Comparison of ENCODE assay signal across 31 cellular contexts in genomic region chr2:74183878-74184277, GRCh38. TPM values are rescaled to one million over a fixed set of nuclear protein-coding genes. Genes with fewer than 3 reads are reported as not detected.
A peak's percentile ranks its signal among the peaks of the same experiment; 100 is the strongest.
DNase-seq lines count a peak whose midpoint lies in the region; ATAC-seq and TF ChIP-seq lines count a peak whose summit lies in the region.
"Had no signal": no experiment of that assay in that cellular context is flagged by ENCODE, and none has a peak within 500 bp of the region (broad histone marks: within the 10 kb centered on the region; RNA-seq: fewer than 3 reads in every experiment).

No MANE protein-coding gene starts in this region.

- no peak overlapping the region for H3K9ac ChIP-seq in parathyroid adenoma

- H3K4me3 ChIP-seq in GM23338 (no peak overlapping the region), parathyroid adenoma (ENCODE audit: low read depth, low read length) (no peak overlapping the region)
- H3K4me3 ChIP-seq: ascending aorta, cardiac muscle cell, colonic mucosa, heart right ventricle, SK-N-MC, testis had no signal

- no peak for TF ChIP-seq CTCF in GM23338 (conservative IDR thresholded peaks at IDR 0.05; ENCODE audit: low read depth in 2 of 2)
- TF ChIP-seq CTCF in parathyroid adenoma (IDR thresholded peaks at IDR 0.05), result no peak

- H3K36me3 ChIP-seq in GM23338 (ENCODE audit: insufficient read depth), result no peaks in the 10 kb centered on the region
- no peaks in the 10 kb centered on the region for H3K36me3 ChIP-seq in parathyroid adenoma (ENCODE audit: control insufficient read depth, insufficient read depth, low read length)
- H3K36me3 ChIP-seq: ascending aorta, cardiac muscle cell, colonic mucosa, heart right ventricle had no signal

- no peaks in the 10 kb centered on the region for H3K9me2 ChIP-seq in GM23338 (ENCODE audit: insufficient read depth)

- peaks cover 24% of the 10 kb centered on the region for H3K4me1 Mint-ChIP-seq in T-helper 2 cell treated with Interferon-gamma antibody and Interleukin-4, amounts not matched to agents 5 μg/mL and 100 μg/mL, for 36 hours (ENCODE audit: low read depth)
- H3K4me1 Mint-ChIP-seq in GM23338, result peaks cover 17% of the 10 kb centered on the region
- peaks cover 32% of the 10 kb centered on the region for H3K4me1 Mint-ChIP-seq in activated naive CD8-positive, alpha-beta T cell treated with anti-CD3 and anti-CD28 coated beads, Interleukin-2, amount 50 U/mL, for 24 hours

- peaks cover 5% of the 10 kb centered on the region; the same call in 1 of the 2 replicates for H3F3A ChIP-seq in GM23338 (replicated peaks; ENCODE audit: low read depth)

- H3K9me3 Mint-ChIP-seq in T-helper 2 cell treated with Interferon-gamma antibody and Interleukin-4, amounts not matched to agents 5 μg/mL and 100 μg/mL, for 36 hours, result no peaks in the 10 kb centered on the region
- H3K9me3 Mint-ChIP-seq in GM23338, result no peaks in the 10 kb centered on the region
- H3K9me3 Mint-ChIP-seq in activated naive CD8-positive, alpha-beta T cell treated with anti-CD3 and anti-CD28 coated beads, Interleukin-2, amount 50 U/mL, for 24 hours, result no peaks in the 10 kb centered on the region
- H3K9me3 Mint-ChIP-seq: activated naive CD4-positive, alpha-beta T cell treated with anti-CD3 and anti-CD28 coated beads, Interleukin-2, amount 50 U/mL, for 24 hours had no signal

- H3K27ac Mint-ChIP-seq in T-helper 2 cell treated with Interferon-gamma antibody and Interleukin-4, amounts not matched to agents 5 μg/mL and 100 μg/mL, for 36 hours, result peak overlapping the region; percentile 49
- H3K27ac Mint-ChIP-seq in GM23338, result no peak overlapping the region
- peak overlapping the region; percentile 8 for H3K27ac Mint-ChIP-seq in activated naive CD8-positive, alpha-beta T cell treated with anti-CD3 and anti-CD28 coated beads, Interleukin-2, amount 50 U/mL, for 24 hours
- H3K27ac Mint-ChIP-seq: activated CD4-positive, alpha-beta T cell treated with anti-CD3 and anti-CD28 coated beads, Interleukin-2, amount 10 ng/mL, durations not matched to agents 7 days and 5 days; activated naive CD4-positive, alpha-beta T cell treated with anti-CD3 and anti-CD28 coated beads, Interleukin-2, amount 50 U/mL, for 24 hours; CD4-positive, alpha-beta memory T cell; progenitor cell of endocrine pancreas had no signal

- H3K27me3 ChIP-seq in GM23338 (ENCODE audit: insufficient read depth) (no peaks in the 10 kb centered on the region), parathyroid adenoma (ENCODE audit: control insufficient read depth, insufficient read depth, low read length) (no peaks in the 10 kb centered on the region)
- H3K27me3 ChIP-seq: ascending aorta, cardiac muscle cell, colonic mucosa, heart right ventricle, testis had no signal

- H4K20me1 ChIP-seq in GM23338 (replicated peaks; ENCODE audit: insufficient read depth), result no peaks in the 10 kb centered on the region

- H3K4me1 ChIP-seq in GM23338 (ENCODE audit: insufficient read depth) (peaks cover 19% of the 10 kb centered on the region), parathyroid adenoma (no peaks in the 10 kb centered on the region)
- H3K4me1 ChIP-seq: ascending aorta, colonic mucosa, testis had no signal

- H3K4me2 ChIP-seq in GM23338 (no peak overlapping the region), parathyroid adenoma (ENCODE audit: low read length) (no peak overlapping the region)

- ATAC-seq in GM23338 (no peak), left lobe of liver (no peak), HG03442 (IDR thresholded peaks at IDR 0.05; ENCODE audit: unreplicated experiment) (no peak)
- no peak for ATAC-seq in activated naive CD8-positive, alpha-beta T cell treated with anti-CD3 and anti-CD28 coated beads, Interleukin-2, amount 50 U/mL, for 24 hours
- ATAC-seq: esophagus mucosa; heart right ventricle; sciatic nerve; stimulated activated naive CD8-positive, alpha-beta T cell treated with anti-CD3 and anti-CD28 coated beads, Interleukin-15, Interleukin-2, amounts not matched to agents 100 U/mL and 50 U/mL, for 24 hours had no signal

- no peak overlapping the region for H3K4me3 Mint-ChIP-seq in T-helper 2 cell treated with Interferon-gamma antibody and Interleukin-4, amounts not matched to agents 5 μg/mL and 100 μg/mL, for 36 hours
- H3K4me3 Mint-ChIP-seq in GM23338, result no peak overlapping the region
- no peak overlapping the region for H3K4me3 Mint-ChIP-seq in activated naive CD8-positive, alpha-beta T cell treated with anti-CD3 and anti-CD28 coated beads, Interleukin-2, amount 50 U/mL, for 24 hours
- H3K4me3 Mint-ChIP-seq: activated CD4-positive, alpha-beta T cell treated with anti-CD3 and anti-CD28 coated beads, Interleukin-2, amount 10 ng/mL, durations not matched to agents 7 days and 5 days; activated naive CD4-positive, alpha-beta T cell treated with anti-CD3 and anti-CD28 coated beads, Interleukin-2, amount 50 U/mL, for 24 hours; CD4-positive, alpha-beta memory T cell had no signal

- H3K36me3 Mint-ChIP-seq in T-helper 2 cell treated with Interferon-gamma antibody and Interleukin-4, amounts not matched to agents 5 μg/mL and 100 μg/mL, for 36 hours (ENCODE audit: low read depth), result peaks cover 1% of the 10 kb centered on the region
- no peaks in the 10 kb centered on the region for H3K36me3 Mint-ChIP-seq in GM23338 (ENCODE audit: low read depth)
- H3K36me3 Mint-ChIP-seq in activated naive CD8-positive, alpha-beta T cell treated with anti-CD3 and anti-CD28 coated beads, Interleukin-2, amount 50 U/mL, for 24 hours (ENCODE audit: low read depth), result no peaks in the 10 kb centered on the region
- H3K36me3 Mint-ChIP-seq: activated naive CD4-positive, alpha-beta T cell treated with anti-CD3 and anti-CD28 coated beads, Interleukin-2, amount 50 U/mL, for 24 hours; CD4-positive, alpha-beta memory T cell had no signal

- H3K79me2 ChIP-seq in GM23338 (replicated peaks; ENCODE audit: insufficient read depth), result no peaks in the 10 kb centered on the region
- H3K79me2 ChIP-seq in parathyroid adenoma, result no peaks in the 10 kb centered on the region

- H3K27ac ChIP-seq in GM23338 (ENCODE audit: low read depth) (no peak overlapping the region), parathyroid adenoma (no peak overlapping the region)
- H3K27ac ChIP-seq: ascending aorta, cardiac muscle cell, colonic mucosa, SK-N-MC, testis had no signal

- H3K9me3 ChIP-seq in parathyroid adenoma (ENCODE audit: control insufficient read depth, low read length), result no peaks in the 10 kb centered on the region
- H3K9me3 ChIP-seq: ascending aorta, colonic mucosa, heart right ventricle, testis had no signal

- no peaks in the 10 kb centered on the region for H3K27me3 Mint-ChIP-seq in T-helper 2 cell treated with Interferon-gamma antibody and Interleukin-4, amounts not matched to agents 5 μg/mL and 100 μg/mL, for 36 hours (ENCODE audit: low read depth)
- peaks cover 6% of the 10 kb centered on the region for H3K27me3 Mint-ChIP-seq in GM23338 (ENCODE audit: insufficient read depth, low read depth, poor library complexity)
- no peaks in the 10 kb centered on the region for H3K27me3 Mint-ChIP-seq in activated naive CD8-positive, alpha-beta T cell treated with anti-CD3 and anti-CD28 coated beads, Interleukin-2, amount 50 U/mL, for 24 hours
- H3K27me3 Mint-ChIP-seq: activated naive CD4-positive, alpha-beta T cell treated with anti-CD3 and anti-CD28 coated beads, Interleukin-2, amount 50 U/mL, for 24 hours; CD4-positive, alpha-beta memory T cell had no signal

- no peak for DNase-seq in T-helper 2 cell treated with Interferon-gamma antibody and Interleukin-4, amounts not matched to agents 5 μg/mL and 100 μg/mL, for 36 hours (ENCODE audit: low spot score)
- DNase-seq in T-helper 2 cell (no peak), GM23338 (ENCODE audit: low spot score) (no peak), left lobe of liver (ENCODE audit: low spot score) (no peak), middle frontal gyrus (ENCODE audit: extremely low spot score, low spot score) (no peak)
- no peak for DNase-seq in activated naive CD8-positive, alpha-beta T cell treated with anti-CD3 and anti-CD28 coated beads, Interleukin-2, amount 50 U/mL, for 24 hours
- DNase-seq: 8988T; activated CD4-positive, alpha-beta T cell treated with anti-CD3 and anti-CD28 coated beads, Interleukin-2, amount 10 ng/mL, durations not matched to agents 7 days and 5 days; CD4-positive, alpha-beta memory T cell; colonic mucosa; DMS153; foreskin fibroblast; HCEC 1CT; heart right ventricle; kidney glomerular epithelial cell; mammary epithelial cell; NCI-H1436 treated with DMSO at 0.1 percent for 48 hours; NCI-H82; OCI-M1; stimulated activated CD4-positive, alpha-beta T cell treated with anti-CD3 and anti-CD28 coated beads, Interleukin-4, amount 100 ng/mL, for 4 hours; stimulated activated naive CD8-positive, alpha-beta T cell treated with anti-CD3 and anti-CD28 coated beads, Interleukin-15, Interleukin-2, amounts not matched to agents 100 U/mL and 50 U/mL, for 24 hours; testis had no signal

- H2AFZ ChIP-seq in GM23338 (peak overlapping the region; percentile 74), parathyroid adenoma (peak overlapping the region; percentile 28)

TF ChIP-seq in GM23338, 12 proteins besides CTCF, POLR2A, EP300 and RAD21 (continues in another document):
- TF ChIP-seq STAT1 (IDR thresholded peaks at IDR 0.05; ENCODE audit: unreplicated experiment), result no peak
- no peak for TF ChIP-seq CREB1 (CRISPR knock-in tag; IDR thresholded peaks at IDR 0.05; ENCODE audit: low read depth)
- no peak for TF ChIP-seq EZH2 (IDR thresholded peaks at IDR 0.05; ENCODE audit: low read depth, unreplicated experiment)
- no peak for TF ChIP-seq ZNF114 (CRISPR knock-in tag; IDR thresholded peaks at IDR 0.05)
- TF ChIP-seq POLR2AphosphoS5 (IDR thresholded peaks at IDR 0.05; ENCODE audit: low read depth), result no peak

RNA-seq across cellular contexts. Expression of gene MOB1A, which starts 5.2 kb away (rescaled TPM):
- total RNA-seq in GM23338 (2014; rRNA removed; shearing (Covaris generic)), result 111 and 130 TPM in 2 replicates
- polyA plus RNA-seq in GM23338 (2016; fragmentation: Nextera tagmentation; extraction: Ambion mirVana), result 33.3 and 36.2 TPM in 2 replicates
- 28.4 TPM for total RNA-seq in left lobe of liver

RNA-seq across cellular contexts. Expression of gene MTHFD2, which starts 14.5 kb away (rescaled TPM):
- total RNA-seq in GM23338 (2014; rRNA removed; shearing (Covaris generic)), result 281 and 321 TPM in 2 replicates
- 279 and 305 TPM in 2 replicates for polyA plus RNA-seq in GM23338 (2016; fragmentation: Nextera tagmentation; extraction: Ambion mirVana)
- 1.7 TPM for total RNA-seq in left lobe of liver

RNA-seq across cellular contexts. Expression of gene BOLA3, which starts 36.2 kb away (rescaled TPM):
- 36.2 and 89.8 TPM in 2 replicates for total RNA-seq in GM23338 (2014; rRNA removed; shearing (Covaris generic))
- 233 and 235 TPM in 2 replicates for polyA plus RNA-seq in GM23338 (2016; fragmentation: Nextera tagmentation; extraction: Ambion mirVana)
- total RNA-seq in left lobe of liver, result 12.8 TPM

Comparison
In these comparisons a context has a peak if more than half of its experiments do, and no peak if none do; other contexts are left out.
1. RNA of gene MTHFD2, which starts 14.5 kb away (total RNA-seq): 281 to 321 TPM in GM23338; 1.7 TPM in left lobe of liver (single experiment); every median in the first group is over 100 times any median in the second.